In genomic region chr5:43043400-43043756, GRCh38 we compare ENCODE assay signal across 8 cellular contexts. TPM values are rescaled to one million over a fixed set of nuclear protein-coding genes. Genes with fewer than 3 reads are reported as not detected.
DNase-seq lines count a peak whose midpoint lies in the region; ATAC-seq and TF ChIP-seq lines count a peak whose summit lies in the region.

No MANE protein-coding gene starts in this region.

- H3K36me3 Mint-ChIP-seq in natural killer cell = no peaks in the 10 kb centered on the region

- TF ChIP-seq CTCF in BE2C (IDR thresholded peaks at IDR 0.05; ENCODE audit: low read depth, low read length) (no peak), KMS-11 (conservative IDR thresholded peaks at IDR 0.05; ENCODE audit: low read depth, low read length) (no peak), colonic mucosa (IDR thresholded peaks at IDR 0.05) (no peak), natural killer cell (IDR thresholded peaks at IDR 0.05) (no peak)

- H3K36me3 ChIP-seq in BE2C = no peaks in the 10 kb centered on the region
- no peaks in the 10 kb centered on the region for H3K36me3 ChIP-seq in KMS-11 (ENCODE audit: insufficient read depth)
- H3K36me3 ChIP-seq in colonic mucosa = no peaks in the 10 kb centered on the region

- H3K9ac ChIP-seq in KMS-11 = peak overlapping the region; percentile 97; the same call in 1 of the 2 replicates
- H3K9ac ChIP-seq in colonic mucosa (ENCODE audit: low read depth in 2 of 2, low read length in 2 of 2) = peak overlapping the region; percentile 79 to 85

- H3K4me3 ChIP-seq in BE2C (ENCODE audit: low read depth, low read length) (peak overlapping the region; percentile 81), KMS-11 (IDR thresholded peaks at IDR 0.05; ENCODE audit: insufficient read depth, low read depth, low read length) (no peak overlapping the region), colonic mucosa (peak overlapping the region; percentile 71)

- H3K27ac Mint-ChIP-seq in natural killer cell = peak overlapping the region; percentile 92 to 96

- peak overlapping the region; percentile 96; the same call in 1 of the 2 replicates for H3K4me2 ChIP-seq in KMS-11

- no peaks in the 10 kb centered on the region for H4K20me1 ChIP-seq in KMS-11 (ENCODE audit: insufficient read depth)

- H2AFZ ChIP-seq in KMS-11 (ENCODE audit: low read depth) = peak overlapping the region; percentile 53; the same call in 1 of the 2 replicates

- H3K27me3 ChIP-seq in BE2C (peaks cover 19% of the 10 kb centered on the region), KMS-11 (ENCODE audit: insufficient read depth, low read depth) (no peaks in the 10 kb centered on the region), colonic mucosa (no peaks in the 10 kb centered on the region)

- H3K9me3 Mint-ChIP-seq in natural killer cell = no peaks in the 10 kb centered on the region

- H3K27ac ChIP-seq in KMS-11 (peak overlapping the region; percentile 99), colonic mucosa (peak overlapping the region; percentile 97)

- no peaks in the 10 kb centered on the region for H3K27me3 Mint-ChIP-seq in natural killer cell (ENCODE audit: low read depth in 2 of 2)

- H3K4me3 Mint-ChIP-seq in natural killer cell = peak overlapping the region; percentile 93

- H3K9me3 ChIP-seq in BE2C (no peaks in the 10 kb centered on the region), colonic mucosa (no peaks in the 10 kb centered on the region)

- ATAC-seq in natural killer cell (no peak), GM21576 (IDR thresholded peaks at IDR 0.05; ENCODE audit: unreplicated experiment) (no peak)

- intact Hi-C loops in colonic mucosa (cut with DNase I) (loop anchor here (2.0 to 5.0 kb wide), 2 partner anchors 36 to 91 kb away; no protein-coding TSS in a partner anchor), natural killer cell (cut with micrococcal nuclease) (loop anchor here (2.0 kb wide), 1 partner anchor 441 kb away; no protein-coding TSS in a partner anchor)

- H3K79me2 ChIP-seq in KMS-11 (ENCODE audit: insufficient read depth, low read depth) = no peaks in the 10 kb centered on the region; the same call in 1 of the 2 replicates

- H3K4me1 Mint-ChIP-seq in natural killer cell = peaks cover 63 to 70% of the 10 kb centered on the region in 2 donors

- H3K4me1 ChIP-seq in BE2C (no peaks in the 10 kb centered on the region), KMS-11 (ENCODE audit: low read depth, poor library complexity, severe bottlenecking) (peaks cover 29% of the 10 kb centered on the region), colonic mucosa (no peaks in the 10 kb centered on the region)

- DNase-seq in BE2C (no peak), colonic mucosa (no peak), natural killer cell (no peak), kidney tubule cell (ENCODE audit: low spot score) (no peak), anterior cingulate cortex (lab: John Stamatoyannopoulos, UW) (no peak), NCI-H510A treated with DMSO at 0.1 percent for 48 hours (lab: John Stamatoyannopoulos, UW) (no peak)

RNA-seq across cellular contexts. Expression of gene ANXA2R, which starts 3.3 kb away (rescaled TPM):
- polyA plus RNA-seq in BE2C (2012; ENCODE audit: insufficient read depth, insufficient read length, low read depth) = 7.1 TPM
- total RNA-seq in colonic mucosa (1 to 10 TPM; 1.1 to 1.3 TPM), natural killer cell (10 to 100 TPM; 34.3 to 55.2 (median 38.0) TPM)

Comparison
In these comparisons a context has a peak if more than half of its experiments do, and no peak if none do; other contexts are left out.
1. RNA of gene ANXA2R, which starts 3.3 kb away (total RNA-seq): 34.3 to 55.2 TPM in natural killer cell; 1.1 to 1.3 TPM in colonic mucosa; every median in the first group is over 10 times any median in the second.